9 cellular contexts compared by ENCODE assay signal in the genomic region with DNA sequence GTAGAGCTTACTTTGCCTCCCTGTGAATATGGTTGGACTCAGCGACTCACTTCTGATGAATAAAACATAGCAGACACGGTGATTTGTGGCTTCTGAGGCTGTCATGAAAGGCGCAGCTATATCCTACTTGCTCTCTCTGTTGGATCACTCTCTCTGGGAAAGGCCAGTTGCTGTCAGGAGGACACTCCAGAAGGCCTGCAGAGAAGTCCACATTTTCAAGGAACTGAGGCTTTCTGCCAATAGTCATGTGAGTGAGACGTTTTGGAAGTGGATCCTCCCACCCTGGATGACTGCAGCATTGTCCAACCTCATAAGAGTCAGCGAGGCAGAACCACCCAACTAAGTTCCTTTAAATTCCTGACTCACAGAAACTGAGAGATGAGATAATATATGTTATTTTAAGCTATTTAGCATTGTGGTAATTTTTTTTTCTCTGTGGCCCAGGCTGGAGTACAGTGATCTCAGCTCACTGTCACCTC.
DNase-seq lines count a peak whose midpoint lies in the region; ATAC-seq lines count a peak whose summit lies in the region.
"Had no signal": no experiment of that assay in that cellular context is flagged by ENCODE, and none has a peak within 500 bp of the region (broad histone marks: within the 10 kb centered on the region; RNA-seq: fewer than 3 reads in every experiment).

No MANE protein-coding gene starts in this region.

- intact Hi-C loops in left cardiac atrium (cut with DNase I), result no loop called here

- DNase-seq in A172 (ENCODE audit: low spot score) (peak; percentile 88), OCI-M1 (lab: John Stamatoyannopoulos, UW) (peak; percentile 89), left cardiac atrium (peak; percentile 41), DMS114 treated with DMSO at 0.1 percent for 48 hours (lab: John Stamatoyannopoulos, UW; ENCODE audit: unreplicated experiment) (no peak), NCI-H526 treated with DMSO at 0.1 percent for 48 hours (lab: John Stamatoyannopoulos, UW) (no peak)
- DNase-seq: NCI-H1417 treated with DMSO at 0.1 percent for 48 hours had no signal

- ATAC-seq in GM19463 (IDR thresholded peaks at IDR 0.05; ENCODE audit: unreplicated experiment), result peak; percentile 72
- peak; percentile 83 to 90 for ATAC-seq in left cardiac atrium
- no peak for ATAC-seq in GM19324 (IDR thresholded peaks at IDR 0.05; ENCODE audit: low FRiP score, unreplicated experiment)
- ATAC-seq in HG02973 (IDR thresholded peaks at IDR 0.05; ENCODE audit: unreplicated experiment), result no peak

Comparison
In these comparisons a context has a peak if more than half of its experiments do, and no peak if none do; other contexts are left out.
1. DNase-seq: peak in A172 (single experiment), OCI-M1 (single experiment) and left cardiac atrium (single experiment); none in DMS114 treated with DMSO at 0.1 percent for 48 hours (single experiment) and NCI-H526 treated with DMSO at 0.1 percent for 48 hours (single experiment).
2. ATAC-seq: peak in GM19463 (single experiment) and left cardiac atrium (2 of 2); none in GM19324 (single experiment) and HG02973 (single experiment).